In genomic region chr5:88659529-88660325, GRCh38 we compare ENCODE assay signal across 8 cellular contexts.
DNase-seq lines count a peak whose midpoint lies in the region; ATAC-seq and TF ChIP-seq lines count a peak whose summit lies in the region.

No MANE protein-coding gene starts in this region.

- H3K9me3 ChIP-seq in SU-DHL-6 (ENCODE audit: insufficient read depth, low read length) (no peaks in the 10 kb centered on the region), mesenchymal stem cell (ENCODE audit: control insufficient read depth, low read length) (no peaks in the 10 kb centered on the region)

- H3K27ac ChIP-seq in SU-DHL-6 (ENCODE audit: low read depth, low read length) (no peak overlapping the region), mesenchymal stem cell (ENCODE audit: low read length, poor library complexity, severe bottlenecking) (no peak overlapping the region)

- no peak for DNase-seq in mesenchymal stem cell
- no peak for DNase-seq in NCI-H345 (lab: John Stamatoyannopoulos, UW)
- DNase-seq in activated CD4-positive, alpha-beta T cell treated with anti-CD3 and anti-CD28 coated beads for 48 hours: no peak
- DNase-seq in kidney glomerular epithelial cell (lab: John Stamatoyannopoulos, UW): no peak
- DNase-seq in HPDE6-E6E7 (ENCODE audit: extremely low spot score): no peak

- H2BK15ac ChIP-seq in mesenchymal stem cell (ENCODE audit: low read depth, poor library complexity, severe bottlenecking): no peak overlapping the region

- no peaks in the 10 kb centered on the region for H3K27me3 ChIP-seq in SU-DHL-6 (ENCODE audit: low read length)
- H3K27me3 ChIP-seq in mesenchymal stem cell (ENCODE audit: control insufficient read depth in 1 of 2, insufficient read depth in 1 of 2, low read length in 2 of 2): peaks cover 46 to 55% of the 10 kb centered on the region in 2 experiments

- peaks cover 14% of the 10 kb centered on the region for H3K4me1 ChIP-seq in mesenchymal stem cell (ENCODE audit: control insufficient read depth, insufficient read depth, low read depth, low read length)

- no peak overlapping the region for H4K91ac ChIP-seq in mesenchymal stem cell (ENCODE audit: low read length)

- H3K4me3 ChIP-seq in SU-DHL-6 (ENCODE audit: insufficient read depth, low read length, poor library complexity, severe bottlenecking) (peak overlapping the region; percentile 44), mesenchymal stem cell (ENCODE audit: insufficient read depth in 1 of 2, low read depth in 1 of 2, low read length in 2 of 2) (peak overlapping the region in 1 of 2 experiments; percentile 56)

- H2AK5ac ChIP-seq in mesenchymal stem cell (ENCODE audit: low read length, severe bottlenecking): no peak overlapping the region

- no peaks in the 10 kb centered on the region for H3K79me1 ChIP-seq in mesenchymal stem cell (replicated peaks; ENCODE audit: low read length, poor library complexity, severe bottlenecking)

- H3K4me2 ChIP-seq in SU-DHL-6 (ENCODE audit: low read depth, low read length, poor library complexity, severe bottlenecking): peak overlapping the region; percentile 59
- H3K4me2 ChIP-seq in mesenchymal stem cell (ENCODE audit: low read length, poor library complexity, severe bottlenecking): peak overlapping the region; percentile 54

- 14% methylated on average over 21 of the region's 32 CpGs for WGBS in mesenchymal stem cell

- no peak for TF ChIP-seq CTCF in SU-DHL-6 (IDR thresholded peaks at IDR 0.05; ENCODE audit: insufficient read depth, low read length, poor library complexity, severe bottlenecking)

- H2BK120ac ChIP-seq in mesenchymal stem cell (ENCODE audit: low read depth, low read length): no peak overlapping the region

- H2BK12ac ChIP-seq in mesenchymal stem cell (ENCODE audit: low read length in 2 of 2): no peak overlapping the region

- H3K14ac ChIP-seq in mesenchymal stem cell (ENCODE audit: low read length in 2 of 2): no peak overlapping the region

- H3K36me3 ChIP-seq in SU-DHL-6 (ENCODE audit: low read length): no peaks in the 10 kb centered on the region
- no peaks in the 10 kb centered on the region for H3K36me3 ChIP-seq in mesenchymal stem cell (ENCODE audit: control insufficient read depth in 1 of 2, insufficient read depth in 2 of 2, low read depth in 1 of 2, low read length in 2 of 2)

- peaks cover 11% of the 10 kb centered on the region for H3F3A ChIP-seq in SU-DHL-6 (ENCODE audit: insufficient read depth)

- H2BK5ac ChIP-seq in mesenchymal stem cell (ENCODE audit: low read depth, low read length, poor library complexity, severe bottlenecking): no peak overlapping the region

- H3K9me2 ChIP-seq in SU-DHL-6 (replicated peaks; ENCODE audit: insufficient read depth, low read length): no peaks in the 10 kb centered on the region

- H3K4ac ChIP-seq in mesenchymal stem cell (ENCODE audit: low read depth in 1 of 2, low read length in 2 of 2): no peak overlapping the region

- no peaks in the 10 kb centered on the region for H3K79me2 ChIP-seq in SU-DHL-6 (ENCODE audit: insufficient read depth, low read length)

- peak overlapping the region in 1 of 2 experiments; percentile 56 for H3K23ac ChIP-seq in mesenchymal stem cell (ENCODE audit: low read length in 2 of 2)

- H4K20me1 ChIP-seq in SU-DHL-6 (ENCODE audit: low read depth, low read length): no peaks in the 10 kb centered on the region

- no peak overlapping the region for H3K18ac ChIP-seq in mesenchymal stem cell (ENCODE audit: low read depth in 1 of 2, low read length in 2 of 2)

- ATAC-seq in GM18519 (IDR thresholded peaks at IDR 0.05; ENCODE audit: low FRiP score, unreplicated experiment) (peak; percentile 53), HG02588 (IDR thresholded peaks at IDR 0.05; ENCODE audit: unreplicated experiment) (peak; percentile 43)

- H3K9ac ChIP-seq in SU-DHL-6 (ENCODE audit: low read length) (peak overlapping the region; percentile 46; the same call in 1 of the 2 replicates), mesenchymal stem cell (ENCODE audit: low read length) (no peak overlapping the region)

- H4K8ac ChIP-seq in mesenchymal stem cell (ENCODE audit: low read length): peak overlapping the region; percentile 19

- H2AFZ ChIP-seq in SU-DHL-6 (ENCODE audit: low read depth, low read length, severe bottlenecking): no peak overlapping the region
- H2AFZ ChIP-seq in mesenchymal stem cell (ENCODE audit: low read depth, low read length): no peak overlapping the region
